Comparison of ENCODE assay signal across 24 cellular contexts in genomic region chr3:10457560-10457959, GRCh38. TPM values are rescaled to one million over a fixed set of nuclear protein-coding genes. Genes with fewer than 3 reads are reported as not detected.
"Had no signal": no experiment of that assay in that cellular context is flagged by ENCODE, and none has a peak within 500 bp of the region (broad histone marks: within the 10 kb centered on the region; RNA-seq: fewer than 3 reads in every experiment).

No MANE protein-coding gene starts in this region.

- H3K9me3 ChIP-seq: breast epithelium had no signal

- ATAC-seq: activated naive CD8-positive, alpha-beta T cell treated with anti-CD3 and anti-CD28 coated beads, Interleukin-2, amount 50 U/mL, for 24 hours; left ventricle myocardium superior; right cardiac atrium had no signal

- H3K27ac ChIP-seq: breast epithelium, skin epidermis, VCaP had no signal

- H3K4me1 Mint-ChIP-seq: nephron had no signal

- H3K27ac Mint-ChIP-seq: activated naive CD4-positive, alpha-beta T cell treated with anti-CD3 and anti-CD28 coated beads for 36 hours; activated naive CD8-positive, alpha-beta T cell treated with anti-CD3 and anti-CD28 coated beads, Interleukin-2, amount 50 U/mL, for 24 hours; activated T-helper 2 cell treated with anti-CD3 and anti-CD28 coated beads, Interferon-gamma antibody, Interleukin-2, Interleukin-4, amounts not matched to agents 10 μg/mL and 5 μg/mL and 100 μg/mL, durations not matched to agents 14 hours and 24 hours and 36 hours; nephron; progenitor cell of endocrine pancreas had no signal

- H3K4me3 Mint-ChIP-seq: activated naive CD4-positive, alpha-beta T cell treated with anti-CD3 and anti-CD28 coated beads for 36 hours; activated naive CD8-positive, alpha-beta T cell treated with anti-CD3 and anti-CD28 coated beads, Interleukin-2, amount 50 U/mL, for 24 hours; nephron had no signal

- H3K4me3 ChIP-seq: breast epithelium, skin epidermis had no signal

- DNase-seq: activated CD4-positive, alpha-beta T cell treated with anti-CD3 and anti-CD28 coated beads for 1 hour; activated CD4-positive, alpha-beta T cell treated with anti-CD3 and anti-CD28 coated beads, Interleukin-2, amount 50 U/mL, for 4 hours; activated naive CD4-positive, alpha-beta T cell treated with anti-CD3 and anti-CD28 coated beads for 36 hours; activated naive CD8-positive, alpha-beta T cell treated with anti-CD3 and anti-CD28 coated beads, Interleukin-2, amount 50 U/mL, for 24 hours; aorta; cerebellar nuclear complex; effector memory CD4-positive, alpha-beta T cell; foreskin fibroblast; left ventricle myocardium superior; mesendoderm; occipital lobe; right cardiac atrium; stimulated activated CD4-positive, alpha-beta T cell treated with anti-CD3 and anti-CD28 coated beads, Interleukin-15, amount 100 ng/mL, for 24 hours; stimulated activated CD4-positive, alpha-beta T cell treated with anti-CD3 and anti-CD28 coated beads, Interleukin-4, amount 100 ng/mL, for 1 hour; stimulated activated naive CD4-positive, alpha-beta T cell treated with Interleukin-2 at 50 U/mL for 16 hours; substantia nigra; trophoblast cell had no signal

- H3K9me3 Mint-ChIP-seq: activated naive CD4-positive, alpha-beta T cell treated with anti-CD3 and anti-CD28 coated beads for 36 hours; activated naive CD8-positive, alpha-beta T cell treated with anti-CD3 and anti-CD28 coated beads, Interleukin-2, amount 50 U/mL, for 24 hours; activated T-helper 2 cell treated with anti-CD3 and anti-CD28 coated beads, Interferon-gamma antibody, Interleukin-2, Interleukin-4, amounts not matched to agents 10 μg/mL and 5 μg/mL and 100 μg/mL, durations not matched to agents 14 hours and 24 hours and 36 hours; nephron had no signal

- H3K4me1 ChIP-seq: breast epithelium had no signal

- H3K36me3 ChIP-seq: breast epithelium had no signal

RNA-seq across cellular contexts. Expression of gene ATP2B2, which starts 47.8 kb away (rescaled TPM):
- total RNA-seq: activated naive CD4-positive, alpha-beta T cell treated with anti-CD3 and anti-CD28 coated beads for 36 hours; activated T-helper 2 cell treated with anti-CD3 and anti-CD28 coated beads, Interferon-gamma antibody, Interleukin-2, Interleukin-4, amounts not matched to agents 10 μg/mL and 5 μg/mL and 100 μg/mL, durations not matched to agents 14 hours and 24 hours and 36 hours; kidney epithelial cell; left ventricle myocardium superior had no signal
- polyA plus RNA-seq: aorta had no signal
